ENCODE assay signal across 21 cellular contexts in genomic region chr22:46549971-46550641, GRCh38.
"Had no signal": no experiment of that assay in that cellular context is flagged by ENCODE, and none has a peak within 500 bp of the region (broad histone marks: within the 10 kb centered on the region; RNA-seq: fewer than 3 reads in every experiment).

No MANE protein-coding gene starts in this region.

- H3K4me1 Mint-ChIP-seq: activated CD4-positive, alpha-beta T cell treated with anti-CD3 and anti-CD28 coated beads, Interleukin-2, amount 10 ng/mL, durations not matched to agents 7 days and 5 days; activated naive CD4-positive, alpha-beta T cell treated with anti-CD3 and anti-CD28 coated beads, Interleukin-2, amount 50 U/mL, for 24 hours; central memory CD8-positive, alpha-beta T cell; naive B cell had no signal

- DNase-seq: activated CD4-positive, alpha-beta T cell treated with anti-CD3 and anti-CD28 coated beads, Interleukin-2, amount 10 ng/mL, durations not matched to agents 7 days and 5 days; activated CD4-positive, CD25-positive, alpha-beta regulatory T cell treated with anti-CD3 and anti-CD28 coated beads, Interleukin-2, amount 50 U/mL, for 72 hours; activated CD8-positive, alpha-beta memory T cell treated with anti-CD3 and anti-CD28 coated beads, Interleukin-2, amount 10 ng/mL, durations not matched to agents 7 days and 5 days; activated CD8-positive, alpha-beta T cell treated with anti-CD3 and anti-CD28 coated beads for 36 hours; activated gamma-delta T cell treated with Interleukin-2 at 50 U/mL for 16 hours; activated T-cell treated with anti-CD3 and anti-CD28 coated beads for 4 hours; anterior cingulate cortex; brain microvascular endothelial cell; colonic mucosa; kidney glomerular epithelial cell; naive B cell; occipital lobe; substantia nigra; T-helper 1 cell; thyroid gland; WERI-Rb-1 had no signal

- H3K4me3 ChIP-seq: colonic mucosa, thyroid gland had no signal

- H3K36me3 ChIP-seq: brain microvascular endothelial cell, colonic mucosa, thyroid gland, WERI-Rb-1 had no signal

- H3K27ac ChIP-seq: brain microvascular endothelial cell, colonic mucosa, epithelial cell of prostate, WERI-Rb-1 had no signal

- H3K27ac Mint-ChIP-seq: activated CD4-positive, alpha-beta T cell treated with anti-CD3 and anti-CD28 coated beads, Interleukin-2, amount 10 ng/mL, durations not matched to agents 7 days and 5 days; activated CD8-positive, alpha-beta memory T cell treated with anti-CD3 and anti-CD28 coated beads, Interleukin-2, amount 10 ng/mL, durations not matched to agents 7 days and 5 days; activated CD8-positive, alpha-beta T cell treated with anti-CD3 and anti-CD28 coated beads for 36 hours; activated naive CD4-positive, alpha-beta T cell treated with anti-CD3 and anti-CD28 coated beads, Interleukin-2, amount 50 U/mL, for 24 hours; activated T-helper 1 cell treated with anti-CD3 and anti-CD28 coated beads, Interleukin-12 subunit alpha, Interleukin-12 subunit beta, Interleukin-2, Interleukin-4 antibody, amounts not matched to agents 30 ng/mL and 10 ng/mL and 1 ng/mL, durations not matched to agents 14 hours and 24 hours and 36 hours; naive B cell; stimulated activated naive CD8-positive, alpha-beta T cell treated with anti-CD3 and anti-CD28 coated beads, Interleukin-15, Interleukin-2, amounts not matched to agents 100 ng/mL and 50 ng/mL, for 24 hours had no signal

- ATAC-seq: activated CD8-positive, alpha-beta memory T cell treated with anti-CD3 and anti-CD28 coated beads, Interleukin-2, amount 10 ng/mL, durations not matched to agents 7 days and 5 days; activated CD8-positive, alpha-beta T cell treated with anti-CD3 and anti-CD28 coated beads for 36 hours had no signal

- H3K4me1 ChIP-seq: colonic mucosa had no signal

- H3K9me3 Mint-ChIP-seq: activated naive CD4-positive, alpha-beta T cell treated with anti-CD3 and anti-CD28 coated beads, Interleukin-2, amount 50 U/mL, for 24 hours; central memory CD8-positive, alpha-beta T cell had no signal

- H3K36me3 Mint-ChIP-seq: activated CD8-positive, alpha-beta memory T cell treated with anti-CD3 and anti-CD28 coated beads, Interleukin-2, amount 10 ng/mL, durations not matched to agents 7 days and 5 days; activated naive CD4-positive, alpha-beta T cell treated with anti-CD3 and anti-CD28 coated beads, Interleukin-2, amount 50 U/mL, for 24 hours; naive B cell had no signal

- H3K27me3 Mint-ChIP-seq: activated naive CD4-positive, alpha-beta T cell treated with anti-CD3 and anti-CD28 coated beads, Interleukin-2, amount 50 U/mL, for 24 hours had no signal

- H3K27me3 ChIP-seq: brain microvascular endothelial cell, colonic mucosa, thyroid gland had no signal

- H3K4me3 Mint-ChIP-seq: activated CD4-positive, alpha-beta T cell treated with anti-CD3 and anti-CD28 coated beads, Interleukin-2, amount 10 ng/mL, durations not matched to agents 7 days and 5 days; activated CD8-positive, alpha-beta memory T cell treated with anti-CD3 and anti-CD28 coated beads, Interleukin-2, amount 10 ng/mL, durations not matched to agents 7 days and 5 days; activated CD8-positive, alpha-beta T cell treated with anti-CD3 and anti-CD28 coated beads for 36 hours; activated naive CD4-positive, alpha-beta T cell treated with anti-CD3 and anti-CD28 coated beads, Interleukin-2, amount 50 U/mL, for 24 hours; activated T-helper 1 cell treated with anti-CD3 and anti-CD28 coated beads, Interleukin-12 subunit alpha, Interleukin-12 subunit beta, Interleukin-2, Interleukin-4 antibody, amounts not matched to agents 30 ng/mL and 10 ng/mL and 1 ng/mL, durations not matched to agents 14 hours and 24 hours and 36 hours; central memory CD8-positive, alpha-beta T cell; naive B cell; stimulated activated naive CD8-positive, alpha-beta T cell treated with anti-CD3 and anti-CD28 coated beads, Interleukin-15, Interleukin-2, amounts not matched to agents 100 ng/mL and 50 ng/mL, for 24 hours had no signal

- H3K9me3 ChIP-seq: colonic mucosa, thyroid gland had no signal
